In the genomic region with DNA sequence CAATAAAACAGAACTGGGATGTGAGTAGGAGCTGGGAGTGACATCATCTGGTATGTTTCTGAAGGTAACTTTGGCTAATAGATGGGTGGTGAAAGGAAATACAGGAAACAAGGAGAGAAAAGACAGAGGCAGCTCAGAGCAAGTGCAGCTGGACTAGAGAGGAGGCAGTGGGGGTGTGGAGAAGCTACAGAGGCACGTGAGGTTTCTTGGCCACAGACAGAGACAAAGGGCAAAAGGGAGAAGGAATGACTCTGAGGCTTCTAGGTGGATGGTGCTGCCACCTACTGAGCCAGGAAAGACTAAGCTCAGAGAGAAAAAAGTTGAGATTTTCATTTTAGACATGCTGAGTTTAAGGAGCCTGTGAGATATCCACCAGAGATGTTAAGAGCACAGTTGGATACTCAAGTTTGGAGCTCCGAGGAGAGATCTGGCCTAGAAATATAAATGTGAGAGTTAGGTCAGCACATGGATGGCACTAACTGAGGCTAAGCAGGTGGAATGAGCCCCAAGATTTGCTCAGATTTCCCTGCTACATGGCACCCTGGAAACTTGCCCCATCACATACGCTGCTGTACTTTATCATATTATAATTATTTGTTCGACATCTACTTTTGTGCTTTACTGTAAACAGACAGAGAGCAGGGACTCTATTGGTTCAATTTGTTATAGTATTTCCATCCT, we compare ENCODE assay signal across 8 cellular contexts.
A peak's percentile ranks its signal among the peaks of the same experiment; 100 is the strongest.
DNase-seq lines count a peak whose midpoint lies in the region; ATAC-seq and TF ChIP-seq lines count a peak whose summit lies in the region.

No MANE protein-coding gene starts in this region.

- DNase-seq in NCI-H2107 treated with DMSO at 0.1 percent for 48 hours (lab: John Stamatoyannopoulos, UW; ENCODE audit: unreplicated experiment): peak; percentile 41
- no peak for DNase-seq in NCI-H2107 (lab: John Stamatoyannopoulos, UW)
- DNase-seq in hepatocyte (ENCODE audit: low spot score): peak; percentile 81
- DNase-seq in substantia nigra (lab: John Stamatoyannopoulos, UW): peak in 32 of 49 donors; percentile 4 to 60 (median 24)
- DNase-seq in NCI-H510A (lab: John Stamatoyannopoulos, UW): no peak

- no peaks in the 10 kb centered on the region for H3K9me2 ChIP-seq in hepatocyte (replicated peaks; ENCODE audit: insufficient read depth)

- H3K36me3 ChIP-seq in hepatocyte (replicated peaks; ENCODE audit: insufficient read depth, low read depth): no peaks in the 10 kb centered on the region

- peak; percentile 73 for ATAC-seq in GM21619 (IDR thresholded peaks at IDR 0.05; ENCODE audit: unreplicated experiment)

- H3K4me3 ChIP-seq in hepatocyte: no peak overlapping the region

- H4K20me1 ChIP-seq in hepatocyte (ENCODE audit: insufficient read depth, poor library complexity, severe bottlenecking): no peaks in the 10 kb centered on the region

- H3K9me3 ChIP-seq in hepatocyte (ENCODE audit: low read depth): no peaks in the 10 kb centered on the region

- H3K27ac ChIP-seq in VCaP (peak overlapping the region; percentile 68), hepatocyte (no peak overlapping the region), substantia nigra (ENCODE audit: low read depth, low read length, poor library complexity, severe bottlenecking) (peak overlapping the region; percentile 43)

- H3K27me3 ChIP-seq in hepatocyte: no peaks in the 10 kb centered on the region

- WGBS in hepatocyte (ENCODE audit: low lambda C conversion rate, missing lambda C conversion rate): 65% methylated on average over 4 of the region's 4 CpGs

- H2AFZ ChIP-seq in hepatocyte: no peak overlapping the region

- H3K4me1 ChIP-seq in hepatocyte (ENCODE audit: insufficient read depth): peaks cover 8% of the 10 kb centered on the region

- TF ChIP-seq CTCF in LNCAP (IDR thresholded peaks at IDR 0.05) (peak; percentile 64), VCaP (conservative IDR thresholded peaks at IDR 0.05) (peak; percentile 74), hepatocyte (IDR thresholded peaks at IDR 0.05; ENCODE audit: poor library complexity) (peak; percentile 59)

- H3K4me2 ChIP-seq in hepatocyte: no peak overlapping the region

- H3K79me2 ChIP-seq in hepatocyte: no peaks in the 10 kb centered on the region

Comparison
In these comparisons a context has a peak if more than half of its experiments do, and no peak if none do; other contexts are left out.
1. DNase-seq: peak in NCI-H2107 treated with DMSO at 0.1 percent for 48 hours (single experiment), hepatocyte (single experiment) and substantia nigra (32 of 49); none in NCI-H2107 (single experiment) and NCI-H510A (single experiment).
2. Peak in every context shown above with its lines, with median percentiles within 50 percentile points of each other: CTCF ChIP-seq.